Comparison of ENCODE assay signal across 1 cellular context in genomic region chr6:144661101-144661806, GRCh38.
TF ChIP-seq lines count a peak whose summit lies in the region.

No MANE protein-coding gene starts in this region.

TF ChIP-seq in HCT116, 20 proteins besides CTCF, POLR2A, EP300 and RAD21 (continued from another document):
- TF ChIP-seq ZBTB33 (IDR thresholded peaks at IDR 0.05; ENCODE audit: extremely low read depth, insufficient replicate concordance, low read length) (no peak), EZH2 (IDR thresholded peaks at IDR 0.05) (no peak), SP1 (IDR thresholded peaks at IDR 0.05; ENCODE audit: low read depth) (no peak), ZNF274 (IDR thresholded peaks at IDR 0.05; ENCODE audit: low read depth, low read length) (no peak)
